Comparison of ENCODE assay signal across 1 cellular context in the genomic region with DNA sequence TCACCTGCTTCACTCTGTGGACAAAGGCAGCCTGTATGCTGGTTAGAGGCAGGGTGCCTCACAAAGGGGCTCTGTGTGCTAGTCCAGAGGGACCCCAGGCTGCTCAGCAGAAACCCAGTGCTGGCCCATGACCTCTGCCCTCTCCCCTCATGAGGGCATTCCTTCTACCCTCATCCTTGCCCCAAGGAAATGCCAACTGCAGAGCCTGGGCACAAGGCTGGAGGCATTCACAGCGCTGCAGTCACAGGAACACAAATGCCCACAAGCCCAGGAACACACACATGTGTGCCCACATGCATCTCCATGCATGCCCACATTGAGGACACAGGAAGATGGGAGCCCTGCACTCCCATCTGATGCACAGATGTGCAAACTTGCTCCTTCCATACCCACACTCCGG.
TF ChIP-seq lines count a peak whose summit lies in the region.

No MANE protein-coding gene starts in this region.

TF ChIP-seq in HepG2, 621 proteins besides CTCF, POLR2A, EP300 and RAD21:
- no peak for TF ChIP-seq SRSF1 (optimal IDR thresholded peaks at IDR 0.05; ENCODE audit: low read depth, low read length)
- TF ChIP-seq HNRNPL (IDR thresholded peaks at IDR 0.05; ENCODE audit: low read depth, low read length) = peak; percentile 95
